In genomic region chr5:67971223-67971830, GRCh38 we compare ENCODE assay signal across 10 cellular contexts.
DNase-seq lines count a peak whose midpoint lies in the region; ATAC-seq and TF ChIP-seq lines count a peak whose summit lies in the region.
"Had no signal": no experiment of that assay in that cellular context is flagged by ENCODE, and none has a peak within 500 bp of the region (broad histone marks: within the 10 kb centered on the region; RNA-seq: fewer than 3 reads in every experiment).

No MANE protein-coding gene starts in this region.

- H3K36me3 ChIP-seq in IMR-90 (ENCODE audit: control insufficient read depth, insufficient read depth, low read length) (no peaks in the 10 kb centered on the region), subcutaneous abdominal adipose tissue (ENCODE audit: control insufficient read depth in 5 of 5, insufficient read depth in 5 of 5, low read length in 5 of 5) (no peaks in the 10 kb centered on the region)

- no peak overlapping the region for H3K18ac ChIP-seq in IMR-90 (ENCODE audit: low read depth, low read length)

- H3K79me1 ChIP-seq in IMR-90 (ENCODE audit: low read depth in 1 of 2, low read length in 2 of 2) = no peaks in the 10 kb centered on the region

- no peak overlapping the region for H4K91ac ChIP-seq in IMR-90 (ENCODE audit: insufficient read depth, low read depth, low read length)

- no peak overlapping the region for H3K14ac ChIP-seq in IMR-90 (replicated peaks; ENCODE audit: low read depth, low read length)

- H3K9me3 ChIP-seq in IMR-90 (ENCODE audit: control insufficient read depth, insufficient read depth, low read length) (no peaks in the 10 kb centered on the region), subcutaneous abdominal adipose tissue (ENCODE audit: control insufficient read depth in 5 of 5, low read length in 5 of 5) (no peaks in the 10 kb centered on the region)

- H3K4me3 ChIP-seq in IMR-90 (ENCODE audit: insufficient read depth, low read depth, low read length) (no peak overlapping the region), choroid plexus epithelial cell (ENCODE audit: low read depth, low read length) (peak overlapping the region; percentile 2), subcutaneous abdominal adipose tissue (ENCODE audit: low read depth in 1 of 5, low read length in 5 of 5) (peak overlapping the region in 1 of 5 donors; percentile 27)

- H3K9ac ChIP-seq in IMR-90 (ENCODE audit: low read depth, low read length) (no peak overlapping the region), subcutaneous abdominal adipose tissue (ENCODE audit: low read length in 5 of 5) (peak overlapping the region in 1 of 5 donors; percentile 28)

- no peaks in the 10 kb centered on the region for H3K9me1 ChIP-seq in IMR-90 (ENCODE audit: insufficient read depth, low read length)

- H2AFZ ChIP-seq in IMR-90 (replicated peaks; ENCODE audit: low read length, poor library complexity) = no peak overlapping the region

- no peak overlapping the region; the same call in 1 of the 2 replicates for H3K4me2 ChIP-seq in IMR-90 (ENCODE audit: low read depth, low read length)

- intact Hi-C loops in IMR-90 (cut with micrococcal nuclease) = loop anchor here (10.0 kb wide), 1 partner anchor 243 kb away; the partner anchor contains the start of gene PIK3R1

- H2AK9ac ChIP-seq in IMR-90 (replicated peaks; ENCODE audit: low read depth, low read length, poor library complexity) = no peak overlapping the region

- H3K4me1 ChIP-seq in IMR-90 (ENCODE audit: control insufficient read depth, insufficient read depth, low read length) = no peaks in the 10 kb centered on the region
- H3K4me1 ChIP-seq in subcutaneous abdominal adipose tissue (ENCODE audit: control insufficient read depth in 5 of 5, insufficient read depth in 5 of 5, low read length in 5 of 5) = peaks cover 1 to 26% (median 23%) of the 10 kb centered on the region in 5 donors

- H3K4ac ChIP-seq in IMR-90 (ENCODE audit: low read depth, low read length) = no peak overlapping the region

- no peak overlapping the region for H2BK15ac ChIP-seq in IMR-90 (ENCODE audit: low read depth, low read length)

- TF ChIP-seq CTCF in IMR-90 (conservative IDR thresholded peaks at IDR 0.05; ENCODE audit: low read depth, low read length) (no peak), choroid plexus epithelial cell (conservative IDR thresholded peaks at IDR 0.05; ENCODE audit: low read depth, low read length) (no peak)

- H4K20me1 ChIP-seq in IMR-90 (ENCODE audit: insufficient read depth, low read length) = no peaks in the 10 kb centered on the region

- no peak for TF ChIP-seq POLR2A in IMR-90 (IDR thresholded peaks at IDR 0.05; ENCODE audit: low read depth, low read length)

- dilution Hi-C loops in IMR-90 (cut with HindIII; ENCODE audit: low sequenced_read_pairs, unreplicated experiment) = no loop called here

- H2BK120ac ChIP-seq in IMR-90 (ENCODE audit: low read depth, low read length) = no peak overlapping the region

- H2BK20ac ChIP-seq in IMR-90 (ENCODE audit: low read depth, low read length) = no peak overlapping the region

- no TSS peak for BruUV-seq in IMR-90 (replicated peaks; lab: Mats Ljungman, UMichigan)

- WGBS in IMR-90 (ENCODE audit: extremely low coverage in 2 of 2, insufficient read length in 1 of 2), 2 experiments = no CpG with 5 or more reads among the region's 4 CpGs

- H3K27ac ChIP-seq in IMR-90 (ENCODE audit: insufficient read depth, low read length) (no peak overlapping the region), subcutaneous abdominal adipose tissue (ENCODE audit: low read depth, low read length) (peak overlapping the region; percentile 42)

- H4K5ac ChIP-seq in IMR-90 (ENCODE audit: low read depth, low read length) = no peak overlapping the region

- no peak overlapping the region for H3K56ac ChIP-seq in IMR-90 (ENCODE audit: extremely low read depth, insufficient read depth, low read length)

- no peak for TF ChIP-seq RAD21 in IMR-90 (IDR thresholded peaks at IDR 0.05; ENCODE audit: low read length)

- H3K27me3 ChIP-seq in IMR-90 (ENCODE audit: control insufficient read depth, insufficient read depth, low read length) (no peaks in the 10 kb centered on the region), subcutaneous abdominal adipose tissue (ENCODE audit: control insufficient read depth in 5 of 5, insufficient read depth in 4 of 5, low read length in 5 of 5) (no peaks in the 10 kb centered on the region)

- H4K8ac ChIP-seq in IMR-90 (ENCODE audit: low read depth in 2 of 2, low read length in 2 of 2) = no peak overlapping the region

- no peak overlapping the region for H2AK5ac ChIP-seq in IMR-90 (ENCODE audit: low read depth, low read length)

- CTCF ChIA-PET in IMR-90 (lab: Yijun Ruan, JAX) = interaction anchor here (0.6 kb wide), 2 partner anchors 48 to 1431 kb away, joined by 4 to 5 read pairs; no protein-coding TSS in a partner anchor

- POLR2A ChIA-PET in IMR-90 (lab: Charles Lee; ENCODE audit: unreplicated experiment) = no interaction called here

- no peak overlapping the region for H2BK5ac ChIP-seq in IMR-90 (ENCODE audit: low read depth, low read length, poor library complexity, severe bottlenecking)

- in situ Hi-C loops in IMR-90 (cut with MboI; ENCODE audit: low sequenced_read_pairs) = no loop called here

- H3K23ac ChIP-seq in IMR-90 (ENCODE audit: low read depth, low read length) = no peak overlapping the region

- ATAC-seq in IMR-90 (ENCODE audit: low read depth) = no peak
- ATAC-seq in left lobe of liver = peak; percentile 49
- ATAC-seq in HG03139 (IDR thresholded peaks at IDR 0.05; ENCODE audit: unreplicated experiment) = no peak
- no peak for ATAC-seq in HG02970 (IDR thresholded peaks at IDR 0.05; ENCODE audit: low FRiP score, unreplicated experiment)

- DNase-seq in IMR-90 (peak; percentile 25), choroid plexus epithelial cell (ENCODE audit: low read depth) (peak; percentile 90), left lobe of liver (ENCODE audit: low spot score) (peak; percentile 65), NCI-H1694 (lab: John Stamatoyannopoulos, UW) (no peak), 8988T (no peak)
- DNase-seq: activated CD4-positive, alpha-beta T cell treated with anti-CD3 and anti-CD28 coated beads, Interleukin-2, amount 50 U/mL, for 48 hours; amygdala had no signal

TF ChIP-seq in IMR-90, 13 proteins besides CTCF, POLR2A, EP300 and RAD21:
- TF ChIP-seq FOS (IDR thresholded peaks at IDR 0.05; ENCODE audit: low read depth, low read length) (no peak), USF2 (IDR thresholded peaks at IDR 0.05; ENCODE audit: low read depth, low read length) (no peak), MAFK (IDR thresholded peaks at IDR 0.05; ENCODE audit: low read depth, low read length) (no peak), CEBPB (IDR thresholded peaks at IDR 0.05; ENCODE audit: low read depth, low read length) (peak; percentile 28; the same call in 1 of the 2 replicates)

Comparison
In these comparisons a context has a peak if more than half of its experiments do, and no peak if none do; other contexts are left out.
1. DNase-seq: peak in IMR-90 (single experiment), choroid plexus epithelial cell (single experiment) and left lobe of liver (single experiment); none in NCI-H1694 (single experiment) and 8988T (single experiment).